1 cellular context compared by ENCODE assay signal in genomic region chr19:16087940-16088339, GRCh38.
TF ChIP-seq lines count a peak whose summit lies in the region.

No MANE protein-coding gene starts in this region.

TF ChIP-seq in IMR-90, 13 proteins besides CTCF, POLR2A, EP300 and RAD21 (continued from another document):
- TF ChIP-seq MAZ (IDR thresholded peaks at IDR 0.05; ENCODE audit: borderline replicate concordance, low read depth, low read length) (no peak), NFE2L2 (IDR thresholded peaks at IDR 0.05; ENCODE audit: low read depth, low read length) (no peak), CHD1 (IDR thresholded peaks at IDR 0.05; ENCODE audit: low read depth, low read length) (no peak), MAFK (IDR thresholded peaks at IDR 0.05; ENCODE audit: low read depth, low read length) (no peak), RFX5 (IDR thresholded peaks at IDR 0.05; ENCODE audit: low read depth, low read length) (no peak), BHLHE40 (IDR thresholded peaks at IDR 0.05; ENCODE audit: low read depth, low read length) (no peak), CEBPB (IDR thresholded peaks at IDR 0.05; ENCODE audit: low read depth, low read length) (no peak), SMC3 (IDR thresholded peaks at IDR 0.05; ENCODE audit: low read depth, low read length) (no peak), MXI1 (IDR thresholded peaks at IDR 0.05; ENCODE audit: borderline replicate concordance, low read depth, low read length) (no peak), FOS (IDR thresholded peaks at IDR 0.05; ENCODE audit: low read depth, low read length) (no peak)
- TF ChIP-seq, protein P1, sequence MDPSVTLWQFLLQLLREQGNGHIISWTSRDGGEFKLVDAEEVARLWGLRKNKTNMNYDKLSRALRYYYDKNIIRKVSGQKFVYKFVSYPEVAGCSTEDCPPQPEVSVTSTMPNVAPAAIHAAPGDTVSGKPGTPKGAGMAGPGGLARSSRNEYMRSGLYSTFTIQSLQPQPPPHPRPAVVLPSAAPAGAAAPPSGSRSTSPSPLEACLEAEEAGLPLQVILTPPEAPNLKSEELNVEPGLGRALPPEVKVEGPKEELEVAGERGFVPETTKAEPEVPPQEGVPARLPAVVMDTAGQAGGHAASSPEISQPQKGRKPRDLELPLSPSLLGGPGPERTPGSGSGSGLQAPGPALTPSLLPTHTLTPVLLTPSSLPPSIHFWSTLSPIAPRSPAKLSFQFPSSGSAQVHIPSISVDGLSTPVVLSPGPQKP (IDR thresholded peaks at IDR 0.05; ENCODE audit: borderline replicate concordance, low read depth, low read length): no peak
